15 cellular contexts compared by ENCODE assay signal in the genomic region with DNA sequence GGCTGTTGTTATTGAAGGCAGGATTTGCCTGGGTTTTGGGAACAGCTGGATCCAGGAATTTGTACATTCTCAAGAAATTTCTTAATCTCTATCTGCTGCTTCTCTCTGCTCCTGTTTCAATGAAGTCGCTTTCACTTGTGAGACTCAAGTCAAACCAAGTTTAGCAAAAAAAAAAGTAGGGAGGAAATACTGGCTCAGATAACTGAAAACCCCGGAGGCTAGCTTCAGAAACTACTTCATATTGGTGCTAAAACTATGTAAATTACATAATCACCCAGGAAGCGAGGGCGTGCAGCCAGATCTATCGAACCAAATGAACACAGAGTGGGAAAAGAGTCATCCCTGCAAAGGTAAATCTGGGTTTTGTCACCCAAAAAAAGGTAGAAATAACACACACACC.
A peak's percentile ranks its signal among the peaks of the same experiment; 100 is the strongest.
DNase-seq lines count a peak whose midpoint lies in the region; ATAC-seq lines count a peak whose summit lies in the region.
"Had no signal": no experiment of that assay in that cellular context is flagged by ENCODE, and none has a peak within 500 bp of the region (broad histone marks: within the 10 kb centered on the region; RNA-seq: fewer than 3 reads in every experiment).

No MANE protein-coding gene starts in this region.

- H3K4me1 ChIP-seq in ACC112 (ENCODE audit: control insufficient read depth, insufficient read depth, low read length, unreplicated experiment) = peaks cover 16% of the 10 kb centered on the region

- H3K9me3 ChIP-seq in MG63 = no peaks in the 10 kb centered on the region

- H3K79me2 ChIP-seq in ACC112 (ENCODE audit: control insufficient read depth, insufficient read depth, low read length, unreplicated experiment) = no peaks in the 10 kb centered on the region

- peak overlapping the region; percentile 44 for H3K27ac ChIP-seq in ACC112 (ENCODE audit: low read depth, low read length)

- H3K27me3 ChIP-seq in ACC112 (ENCODE audit: insufficient read depth, low read length) = peaks cover 14% of the 10 kb centered on the region
- no peaks in the 10 kb centered on the region for H3K27me3 ChIP-seq in MG63

- H3K36me3 ChIP-seq in ACC112 (ENCODE audit: insufficient read depth, low read length) (no peaks in the 10 kb centered on the region), MG63 (no peaks in the 10 kb centered on the region)

- peak overlapping the region; percentile 12; the same call in 1 of the 2 replicates for H3K4me3 ChIP-seq in ACC112 (ENCODE audit: low read depth, low read length)
- no peak overlapping the region for H3K4me3 ChIP-seq in MG63

- peak; percentile 63 for DNase-seq in MG63
- DNase-seq in fibroblast of gingiva (ENCODE audit: low read depth) = peak; percentile 71
- peak; percentile 11 for DNase-seq in middle frontal gyrus (ENCODE audit: extremely low spot score, low spot score)
- no peak for DNase-seq in iPS-NIHi11 (ENCODE audit: low spot score)
- DNase-seq in NCI-H345 (lab: John Stamatoyannopoulos, UW) = no peak
- DNase-seq: activated CD8-positive, alpha-beta memory T cell treated with anti-CD3 and anti-CD28 coated beads for 24 hours; DMS 273 treated with DMSO at 0.1 percent for 48 hours; immature natural killer cell; Karpas-422; NCI-H2029 had no signal

- H2AFZ ChIP-seq in ACC112 (ENCODE audit: low read length, unreplicated experiment) = no peak overlapping the region

- ATAC-seq in HG03196 (IDR thresholded peaks at IDR 0.05; ENCODE audit: unreplicated experiment) (no peak), GM21360 (IDR thresholded peaks at IDR 0.05; ENCODE audit: unreplicated experiment) (no peak)
- ATAC-seq: activated naive CD4-positive, alpha-beta T cell treated with anti-CD3 and anti-CD28 coated beads, Interleukin-2, amount 50 U/mL, for 72 hours; esophagus mucosa had no signal

Comparison
In these comparisons a context has a peak if more than half of its experiments do, and no peak if none do; other contexts are left out.
1. DNase-seq: peak in MG63 (single experiment), fibroblast of gingiva (single experiment) and middle frontal gyrus (single experiment); none in iPS-NIHi11 (single experiment) and NCI-H345 (single experiment).